35 cellular contexts compared by ENCODE assay signal in genomic region chr3:164620956-164621355, GRCh38.
"Had no signal": no experiment of that assay in that cellular context is flagged by ENCODE, and none has a peak within 500 bp of the region (broad histone marks: within the 10 kb centered on the region; RNA-seq: fewer than 3 reads in every experiment).

No MANE protein-coding gene starts in this region.

- ATAC-seq: activated CD8-positive, alpha-beta T cell treated with anti-CD3 and anti-CD28 coated beads for 36 hours; activated naive CD4-positive, alpha-beta T cell treated with anti-CD3 and anti-CD28 coated beads, Interleukin-2, amount 50 U/mL, for 72 hours; activated T-cell treated with anti-CD3 and anti-CD28 coated beads, Interleukin-2, amount 50 U/mL, for 4 hours; activated T-cell treated with anti-CD3 and anti-CD28 coated beads, Interleukin-2, amount 50 U/mL, for 72 hours; activated T-helper 17 cell treated with anti-CD3 and anti-CD28 coated beads, Interleukin-2, amount 50 U/mL, for 72 hours; body of pancreas had no signal

- H3K27me3 ChIP-seq: adrenal gland, body of pancreas, brain microvascular endothelial cell, breast epithelium had no signal

- H3K36me3 ChIP-seq: adrenal gland, brain microvascular endothelial cell, breast epithelium had no signal

- H3K27me3 Mint-ChIP-seq: activated B cell treated with CpG ODN at 0.5 μM for 24 hours; activated CD4-positive, alpha-beta memory T cell treated with anti-CD3 and anti-CD28 coated beads for 36 hours; activated CD4-positive, alpha-beta T cell treated with anti-CD3 and anti-CD28 coated beads, Interleukin-2, amount 10 ng/mL, durations not matched to agents 24 days and 14 days; activated CD8-positive, alpha-beta T cell treated with anti-CD3 and anti-CD28 coated beads for 36 hours; activated naive CD8-positive, alpha-beta T cell treated with anti-CD3 and anti-CD28 coated beads for 36 hours; activated T-helper 17 cell treated with anti-CD3 and anti-CD28 coated beads, Interleukin-2, amount 50 U/mL, for 72 hours; central memory CD8-positive, alpha-beta T cell had no signal

- H3K27ac Mint-ChIP-seq: activated B cell treated with CpG ODN at 0.5 μM for 24 hours; activated CD4-positive, alpha-beta memory T cell treated with anti-CD3 and anti-CD28 coated beads for 36 hours; activated CD4-positive, alpha-beta T cell treated with anti-CD3 and anti-CD28 coated beads, Interleukin-2, amount 10 ng/mL, durations not matched to agents 24 days and 14 days; activated CD8-positive, alpha-beta T cell treated with anti-CD3 and anti-CD28 coated beads for 36 hours; activated naive CD4-positive, alpha-beta T cell treated with anti-CD3 and anti-CD28 coated beads for 36 hours; activated naive CD4-positive, alpha-beta T cell treated with anti-CD3 and anti-CD28 coated beads, Interleukin-2, amount 50 U/mL, for 72 hours; activated naive CD8-positive, alpha-beta T cell treated with anti-CD3 and anti-CD28 coated beads for 36 hours; activated T-cell treated with anti-CD3 and anti-CD28 coated beads, Interleukin-2, amount 50 U/mL, for 72 hours; activated T-helper 1 cell treated with anti-CD3 and anti-CD28 coated beads, Interleukin-12 subunit alpha, Interleukin-12 subunit beta, Interleukin-2, Interleukin-4 antibody, amounts not matched to agents 30 ng/mL and 10 ng/mL and 1 ng/mL, durations not matched to agents 14 hours and 24 hours and 36 hours; activated T-helper 17 cell treated with anti-CD3 and anti-CD28 coated beads, Interleukin-2, amount 50 U/mL, for 72 hours; T-helper 1 cell treated with Interleukin-12 subunit alpha and Interleukin-12 subunit beta and Interleukin-4 antibody, amounts not matched to agents 30 μg/mL and 1 μg/mL, for 36 hours; T-helper 2 cell treated with Interferon-gamma antibody and Interleukin-4, amounts not matched to agents 5 μg/mL and 100 μg/mL, for 36 hours had no signal

- H3K27ac ChIP-seq: adrenal gland, body of pancreas, brain microvascular endothelial cell, breast epithelium, VCaP had no signal

- H3K4me3 Mint-ChIP-seq: activated B cell treated with CpG ODN at 0.5 μM for 24 hours; activated CD4-positive, alpha-beta memory T cell treated with anti-CD3 and anti-CD28 coated beads for 36 hours; activated CD4-positive, alpha-beta T cell treated with anti-CD3 and anti-CD28 coated beads, Interleukin-2, amount 10 ng/mL, durations not matched to agents 24 days and 14 days; activated CD8-positive, alpha-beta T cell treated with anti-CD3 and anti-CD28 coated beads for 36 hours; activated naive CD4-positive, alpha-beta T cell treated with anti-CD3 and anti-CD28 coated beads for 36 hours; activated naive CD8-positive, alpha-beta T cell treated with anti-CD3 and anti-CD28 coated beads for 36 hours; activated T-cell treated with anti-CD3 and anti-CD28 coated beads, Interleukin-2, amount 50 U/mL, for 4 hours; activated T-cell treated with anti-CD3 and anti-CD28 coated beads, Interleukin-2, amount 50 U/mL, for 72 hours; activated T-helper 1 cell treated with anti-CD3 and anti-CD28 coated beads, Interleukin-12 subunit alpha, Interleukin-12 subunit beta, Interleukin-2, Interleukin-4 antibody, amounts not matched to agents 30 ng/mL and 10 ng/mL and 1 ng/mL, durations not matched to agents 14 hours and 24 hours and 36 hours; activated T-helper 17 cell treated with anti-CD3 and anti-CD28 coated beads, Interleukin-2, amount 50 U/mL, for 72 hours; central memory CD8-positive, alpha-beta T cell; T-helper 1 cell treated with Interleukin-12 subunit alpha and Interleukin-12 subunit beta and Interleukin-4 antibody, amounts not matched to agents 30 μg/mL and 1 μg/mL, for 36 hours; T-helper 2 cell treated with Interferon-gamma antibody and Interleukin-4, amounts not matched to agents 5 μg/mL and 100 μg/mL, for 36 hours had no signal

- DNase-seq: activated B cell treated with CpG ODN at 0.5 μM for 24 hours; activated CD4-positive, alpha-beta memory T cell treated with anti-CD3 and anti-CD28 coated beads for 36 hours; activated CD4-positive, alpha-beta T cell treated with anti-CD3 and anti-CD28 coated beads for 4 hours; activated CD4-positive, alpha-beta T cell treated with anti-CD3 and anti-CD28 coated beads, Interleukin-2, amount 10 ng/mL, durations not matched to agents 24 days and 14 days; activated CD4-positive, alpha-beta T cell treated with anti-CD3 and anti-CD28 coated beads, Interleukin-2, amount 50 U/mL, for 1 hour; activated CD4-positive, alpha-beta T cell treated with anti-CD3 and anti-CD28 coated beads, Interleukin-2, amount 50 U/mL, for 4 hours; activated CD4-positive, CD25-positive, alpha-beta regulatory T cell treated with anti-CD3 and anti-CD28 coated beads, Interleukin-2, amount 50 U/mL, for 72 hours; activated CD8-positive, alpha-beta memory T cell treated with anti-CD3 and anti-CD28 coated beads, Interleukin-2, amount 50 U/mL, for 4 hours; activated CD8-positive, alpha-beta T cell treated with anti-CD3 and anti-CD28 coated beads for 36 hours; activated effector memory CD4-positive, alpha-beta T cell treated with anti-CD3 and anti-CD28 coated beads, Interleukin-2, amount 50 U/mL, for 16 hours; activated gamma-delta T cell treated with Interleukin-2 at 50 U/mL for 16 hours; activated naive CD4-positive, alpha-beta T cell; activated naive CD4-positive, alpha-beta T cell treated with anti-CD3 and anti-CD28 coated beads for 36 hours; activated naive CD4-positive, alpha-beta T cell treated with anti-CD3 and anti-CD28 coated beads, Interleukin-2, amount 50 U/mL, for 16 hours; activated naive CD8-positive, alpha-beta T cell treated with anti-CD3 and anti-CD28 coated beads for 36 hours; activated T-cell treated with anti-CD3 and anti-CD28 coated beads for 4 hours; activated T-cell treated with anti-CD3 and anti-CD28 coated beads, Interleukin-2, amount 50 U/mL, for 1 hour; activated T-cell treated with anti-CD3 and anti-CD28 coated beads, Interleukin-2, amount 50 U/mL, for 4 hours; activated T-cell treated with anti-CD3 and anti-CD28 coated beads, Interleukin-2, amount 50 U/mL, for 72 hours; adrenal gland; amniotic stem cell; aorta; body of pancreas; brain microvascular endothelial cell; cerebellar nuclear complex; T-helper 2 cell; T-helper 9 cell had no signal

- H3K4me1 Mint-ChIP-seq: activated B cell treated with CpG ODN at 0.5 μM for 24 hours; activated CD4-positive, alpha-beta T cell treated with anti-CD3 and anti-CD28 coated beads, Interleukin-2, amount 10 ng/mL, durations not matched to agents 24 days and 14 days; activated naive CD8-positive, alpha-beta T cell treated with anti-CD3 and anti-CD28 coated beads for 36 hours; activated T-helper 17 cell treated with anti-CD3 and anti-CD28 coated beads, Interleukin-2, amount 50 U/mL, for 72 hours; central memory CD8-positive, alpha-beta T cell had no signal

- H3K4me3 ChIP-seq: adrenal gland, body of pancreas, breast epithelium had no signal

- H3K9me3 Mint-ChIP-seq: activated B cell treated with CpG ODN at 0.5 μM for 24 hours; activated CD4-positive, alpha-beta T cell treated with anti-CD3 and anti-CD28 coated beads, Interleukin-2, amount 10 ng/mL, durations not matched to agents 24 days and 14 days had no signal

- H3K9me3 ChIP-seq: adrenal gland, body of pancreas, breast epithelium had no signal

- H3K36me3 Mint-ChIP-seq: activated CD4-positive, alpha-beta memory T cell treated with anti-CD3 and anti-CD28 coated beads for 36 hours; activated naive CD4-positive, alpha-beta T cell treated with anti-CD3 and anti-CD28 coated beads, Interleukin-2, amount 50 U/mL, for 72 hours; activated naive CD8-positive, alpha-beta T cell treated with anti-CD3 and anti-CD28 coated beads for 36 hours had no signal
